In the genomic region with DNA sequence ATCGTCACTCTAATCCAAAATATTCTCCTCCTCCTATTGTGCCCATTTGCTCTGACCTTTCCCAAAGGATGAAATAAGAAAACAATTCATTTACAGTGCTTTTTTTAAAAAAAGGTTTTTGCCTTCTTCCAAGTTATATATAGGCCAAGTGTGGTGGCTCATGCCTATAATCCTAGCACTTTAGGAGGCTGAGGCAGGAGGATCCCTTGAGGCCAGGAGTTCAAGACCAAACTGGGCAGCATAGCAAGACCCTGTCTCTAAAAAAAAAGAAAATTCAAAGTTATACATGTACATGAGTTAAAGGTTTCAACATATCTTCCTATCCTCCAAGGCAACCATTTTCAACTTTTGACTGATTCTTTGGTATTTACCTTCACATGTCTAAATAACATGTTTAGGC, we compare ENCODE assay signal across 16 cellular contexts. TPM values are rescaled to one million over a fixed set of nuclear protein-coding genes. Genes with fewer than 3 reads are reported as not detected.
DNase-seq lines count a peak whose midpoint lies in the region; ATAC-seq and TF ChIP-seq lines count a peak whose summit lies in the region.
"Had no signal": no experiment of that assay in that cellular context is flagged by ENCODE, and none has a peak within 500 bp of the region (broad histone marks: within the 10 kb centered on the region; RNA-seq: fewer than 3 reads in every experiment).

No MANE protein-coding gene starts in this region.

- H3K27me3 ChIP-seq in GM23248 (replicated peaks; ENCODE audit: insufficient read depth) (no peaks in the 10 kb centered on the region), mammary epithelial cell (ENCODE audit: insufficient read depth, low read length) (no peaks in the 10 kb centered on the region)
- H3K27me3 ChIP-seq: BE2C had no signal

- peaks cover 11% of the 10 kb centered on the region for H3K27me3 Mint-ChIP-seq in Calu3 (ENCODE audit: unreplicated experiment)
- no peaks in the 10 kb centered on the region for H3K27me3 Mint-ChIP-seq in activated CD8-positive, alpha-beta memory T cell treated with anti-CD3 and anti-CD28 coated beads, Interleukin-2, amount 10 ng/mL, durations not matched to agents 7 days and 5 days
- H3K27me3 Mint-ChIP-seq: CD8-positive, alpha-beta memory T cell had no signal

- no peak overlapping the region for H3K9ac ChIP-seq in GM23248
- H3K9ac ChIP-seq in mammary epithelial cell (ENCODE audit: insufficient read depth, low read length): peak overlapping the region; percentile 54

- H3K36me3 Mint-ChIP-seq in Calu3 (ENCODE audit: insufficient read depth, unreplicated experiment): no peaks in the 10 kb centered on the region
- H3K36me3 Mint-ChIP-seq in activated CD8-positive, alpha-beta memory T cell treated with anti-CD3 and anti-CD28 coated beads, Interleukin-2, amount 10 ng/mL, durations not matched to agents 7 days and 5 days: no peaks in the 10 kb centered on the region
- H3K36me3 Mint-ChIP-seq: CD4-positive, CD25-positive, alpha-beta regulatory T cell had no signal

- TF ChIP-seq CTCF in Calu3 (IDR thresholded peaks at IDR 0.05; ENCODE audit: unreplicated experiment): no peak
- TF ChIP-seq CTCF in OCI-LY7 (conservative IDR thresholded peaks at IDR 0.05; ENCODE audit: low read length): no peak
- TF ChIP-seq CTCF in mammary epithelial cell (conservative IDR thresholded peaks at IDR 0.05 in 1 of 2, IDR thresholded peaks at IDR 0.05 in 1 of 2; ENCODE audit: extremely low read depth in 1 of 2, insufficient read depth in 1 of 2, low read depth in 1 of 2, low read length in 2 of 2): no peak

- H3K9me2 ChIP-seq in GM23248 (ENCODE audit: insufficient read depth): no peaks in the 10 kb centered on the region
- H3K9me2 ChIP-seq in OCI-LY7 (ENCODE audit: insufficient read depth, low read length): no peaks in the 10 kb centered on the region

- no peaks in the 10 kb centered on the region for H3K9me3 Mint-ChIP-seq in Calu3 (ENCODE audit: low read depth, unreplicated experiment)
- H3K9me3 Mint-ChIP-seq in activated CD8-positive, alpha-beta memory T cell treated with anti-CD3 and anti-CD28 coated beads, Interleukin-2, amount 10 ng/mL, durations not matched to agents 7 days and 5 days (ENCODE audit: low read depth): no peaks in the 10 kb centered on the region
- H3K9me3 Mint-ChIP-seq: CD4-positive, CD25-positive, alpha-beta regulatory T cell; CD8-positive, alpha-beta memory T cell; GM23338; HFFc6 had no signal

- H3K36me3 ChIP-seq in GM23248 (ENCODE audit: low read depth) (no peaks in the 10 kb centered on the region), OCI-LY7 (ENCODE audit: insufficient read depth, low read length) (no peaks in the 10 kb centered on the region), mammary epithelial cell (ENCODE audit: insufficient read depth, low read length) (no peaks in the 10 kb centered on the region)
- H3K36me3 ChIP-seq: BE2C had no signal

- H2AFZ ChIP-seq in GM23248 (0 out of 2 replicates have a peak overlapping the region, but pooled peaks have one; percentile 54), OCI-LY7 (ENCODE audit: low read length) (peak overlapping the region; percentile 76; the same call in 1 of the 2 replicates), mammary epithelial cell (ENCODE audit: low read depth, low read length) (peak overlapping the region; percentile 65)
- H2AFZ ChIP-seq: GM23338 had no signal

- H4K20me1 ChIP-seq in GM23248 (ENCODE audit: insufficient read depth) (no peaks in the 10 kb centered on the region), OCI-LY7 (ENCODE audit: insufficient read depth, low read length) (no peaks in the 10 kb centered on the region), mammary epithelial cell (ENCODE audit: insufficient read depth, low read length) (no peaks in the 10 kb centered on the region)

- no peak for ATAC-seq in activated CD8-positive, alpha-beta memory T cell treated with anti-CD3 and anti-CD28 coated beads, Interleukin-2, amount 10 ng/mL, durations not matched to agents 7 days and 5 days
- ATAC-seq in sciatic nerve (no peak), GM18520 (IDR thresholded peaks at IDR 0.05; ENCODE audit: unreplicated experiment) (no peak)
- ATAC-seq: GM23338 had no signal

- in situ Hi-C loops in GM23248 (cut with MboI) (no loop called here), mammary epithelial cell (cut with MboI; ENCODE audit: low sequenced_read_pairs in 2 of 2) (no loop called here)

- WGBS in GM23248 (ENCODE audit: low coverage in 1 of 2, low lambda C conversion rate in 2 of 2, missing lambda C conversion rate in 2 of 2), 2 experiments: 90 to 96% methylated on average over 1 of the region's 1 CpG
- WGBS in mammary epithelial cell (ENCODE audit: low coverage, missing lambda C conversion rate): 8% methylated on average over 1 of the region's 1 CpG

- POLR2A ChIA-PET in OCI-LY7 (lab: Charles Lee): no interaction called here

- peaks cover 18% of the 10 kb centered on the region for H3K4me1 Mint-ChIP-seq in Calu3 (ENCODE audit: low read depth, unreplicated experiment)
- H3K4me1 Mint-ChIP-seq in activated CD8-positive, alpha-beta memory T cell treated with anti-CD3 and anti-CD28 coated beads, Interleukin-2, amount 10 ng/mL, durations not matched to agents 7 days and 5 days: no peaks in the 10 kb centered on the region
- H3K4me1 Mint-ChIP-seq: CD4-positive, CD25-positive, alpha-beta regulatory T cell; CD8-positive, alpha-beta memory T cell had no signal

- H3K79me2 ChIP-seq in GM23248 (ENCODE audit: insufficient read depth) (no peaks in the 10 kb centered on the region), OCI-LY7 (ENCODE audit: insufficient read depth, low read depth, low read length) (no peaks in the 10 kb centered on the region), mammary epithelial cell (ENCODE audit: insufficient read depth, low read length) (no peaks in the 10 kb centered on the region)

- H3K4me3 ChIP-seq in GM23248 (no peak overlapping the region), OCI-LY7 (ENCODE audit: low read depth, low read length, poor library complexity, severe bottlenecking) (no peak overlapping the region), mammary epithelial cell (replicated peaks in 1 of 3; ENCODE audit: insufficient read depth in 1 of 3, low read depth in 2 of 3, low read length in 3 of 3) (no peak overlapping the region)
- H3K4me3 ChIP-seq: GM23338 had no signal

- no peak for DNase-seq in Calu3
- no peak for DNase-seq in GM23248
- no peak for DNase-seq in OCI-LY7 (ENCODE audit: low spot score)
- DNase-seq in mammary epithelial cell: no peak
- DNase-seq in activated CD8-positive, alpha-beta memory T cell treated with anti-CD3 and anti-CD28 coated beads, Interleukin-2, amount 10 ng/mL, durations not matched to agents 7 days and 5 days: no peak
- no peak for DNase-seq in sciatic nerve (ENCODE audit: low spot score)
- DNase-seq: ACHN; BE2C; C1 segment of cervical spinal cord; CD4-positive, CD25-positive, alpha-beta regulatory T cell; CD8-positive, alpha-beta memory T cell; COR-L47; HCEC 1CT; HFFc6 had no signal

- H3K9me3 ChIP-seq in GM23248 (ENCODE audit: low read depth): no peaks in the 10 kb centered on the region
- no peaks in the 10 kb centered on the region for H3K9me3 ChIP-seq in OCI-LY7 (ENCODE audit: low read length)
- no peaks in the 10 kb centered on the region for H3K9me3 ChIP-seq in mammary epithelial cell (replicated peaks; ENCODE audit: insufficient read depth, low read length)
- H3K9me3 ChIP-seq: BE2C had no signal

- H3K4me2 ChIP-seq in GM23248 (ENCODE audit: unreplicated experiment) (no peak overlapping the region), OCI-LY7 (ENCODE audit: low read length) (no peak overlapping the region), mammary epithelial cell (ENCODE audit: insufficient read depth, low read depth, low read length) (peak overlapping the region; percentile 60)
- H3K4me2 ChIP-seq: GM23338 had no signal

- BruUV-seq in Calu3 (replicated peaks; lab: Mats Ljungman, UMichigan) (no TSS peak), OCI-LY7 (replicated peaks; lab: Mats Ljungman, UMichigan) (no TSS peak), mammary epithelial cell (replicated peaks; lab: Mats Ljungman, UMichigan) (no TSS peak)

- no peaks in the 10 kb centered on the region for H3F3A ChIP-seq in GM23248 (ENCODE audit: insufficient read depth)

- no peak overlapping the region for H3K4me3 Mint-ChIP-seq in Calu3 (ENCODE audit: low read depth, unreplicated experiment)
- H3K4me3 Mint-ChIP-seq in activated CD8-positive, alpha-beta memory T cell treated with anti-CD3 and anti-CD28 coated beads, Interleukin-2, amount 10 ng/mL, durations not matched to agents 7 days and 5 days: no peak overlapping the region
- H3K4me3 Mint-ChIP-seq: CD4-positive, CD25-positive, alpha-beta regulatory T cell; CD8-positive, alpha-beta memory T cell; GM23338; HFFc6 had no signal

- CTCF ChIA-PET in Calu3 (lab: Charles Lee): interaction anchor here (0.6 kb wide), 1 partner anchor 253 kb away, joined by 3 read pairs; no protein-coding TSS in a partner anchor
- CTCF ChIA-PET in OCI-LY7 (lab: Charles Lee; ENCODE audit: unreplicated experiment): no interaction called here
- CTCF ChIA-PET in mammary epithelial cell (lab: Charles Lee; ENCODE audit: low non-redundant PET): interaction anchor here (0.7 kb wide), 1 partner anchor 267 kb away, joined by 3 read pairs; no protein-coding TSS in a partner anchor
- CTCF ChIA-PET in activated CD8-positive, alpha-beta memory T cell treated with anti-CD3 and anti-CD28 coated beads, Interleukin-2, amount 10 ng/mL, durations not matched to agents 7 days and 5 days (lab: Charles Lee): no interaction called here

- H3K27ac ChIP-seq in GM23248: no peak overlapping the region
- H3K27ac ChIP-seq in OCI-LY7 (ENCODE audit: low read depth, low read length, poor library complexity, severe bottlenecking): no peak overlapping the region
- H3K27ac ChIP-seq in mammary epithelial cell (ENCODE audit: insufficient read depth, low read depth, low read length): peak overlapping the region; percentile 86

- dilution Hi-C loops in mammary epithelial cell (cut with HindIII; ENCODE audit: low sequenced_read_pairs): no loop called here

- H3K4me1 ChIP-seq in GM23248 (ENCODE audit: insufficient read depth) (peaks cover 9% of the 10 kb centered on the region), OCI-LY7 (ENCODE audit: insufficient read depth, low read length, poor library complexity, severe bottlenecking) (peaks cover 19% of the 10 kb centered on the region), mammary epithelial cell (ENCODE audit: insufficient read depth, low read length) (peaks cover 27% of the 10 kb centered on the region)
- H3K4me1 ChIP-seq: BE2C had no signal

- intact Hi-C loops in Calu3 (cut with micrococcal nuclease; ENCODE audit: unreplicated experiment) (no loop called here), OCI-LY7 (cut with micrococcal nuclease; ENCODE audit: unreplicated experiment) (no loop called here), mammary epithelial cell (cut with micrococcal nuclease) (no loop called here), sciatic nerve (cut with DNase I) (no loop called here)

- peak overlapping the region; percentile 18 for H3K27ac Mint-ChIP-seq in Calu3 (ENCODE audit: unreplicated experiment)
- no peak overlapping the region for H3K27ac Mint-ChIP-seq in activated CD8-positive, alpha-beta memory T cell treated with anti-CD3 and anti-CD28 coated beads, Interleukin-2, amount 10 ng/mL, durations not matched to agents 7 days and 5 days
- H3K27ac Mint-ChIP-seq: CD4-positive, CD25-positive, alpha-beta regulatory T cell; GM23338; HFFc6 had no signal

RNA-seq across cellular contexts. Expression of gene USP1, which starts 10.1 kb away (rescaled TPM):
- total RNA-seq in Calu3 (2022) (44.7 and 49.8 TPM in 2 replicates), OCI-LY7 (2022) (96.6 and 100 TPM in 2 replicates), mammary epithelial cell (10 to 100 TPM; 15.3 to 36.4 TPM), sciatic nerve (34.0 TPM)
- 27.8 and 31.2 TPM in 2 replicates for total RNA-seq in GM23248 (2014; rRNA removed; shearing (Covaris generic))
- polyA plus RNA-seq in GM23248 (2016; fragmentation: Nextera tagmentation; extraction: Ambion mirVana) (22.7 and 22.8 TPM in 2 replicates), mammary epithelial cell (10.4 TPM)
- 69.6 and 82.7 TPM in 2 replicates for total RNA-seq in OCI-LY7 (2014; rRNA removed; shearing (Covaris generic))
- 12.8 TPM for polyA minus RNA-seq in mammary epithelial cell
- total RNA-seq in activated CD8-positive, alpha-beta memory T cell treated with anti-CD3 and anti-CD28 coated beads, Interleukin-2, amount 10 ng/mL, durations not matched to agents 7 days and 5 days: 10 to 100 TPM; 76.2 to 84.7 TPM

Comparison
In these comparisons a context has a peak if more than half of its experiments do, and no peak if none do; other contexts are left out.
1. CTCF ChIA-PET loops: an anchor here in Calu3 (0.6 kb wide) and mammary epithelial cell (0.7 kb wide); none called in OCI-LY7 and activated CD8-positive, alpha-beta memory T cell treated with anti-CD3 and anti-CD28 coated beads, Interleukin-2, amount 10 ng/mL, durations not matched to agents 7 days and 5 days.